8 cellular contexts compared by ENCODE assay signal in genomic region chr4:184815046-184815877, GRCh38. TPM values are rescaled to one million over a fixed set of nuclear protein-coding genes. Genes with fewer than 3 reads are reported as not detected.
DNase-seq lines count a peak whose midpoint lies in the region; ATAC-seq and TF ChIP-seq lines count a peak whose summit lies in the region.

No MANE protein-coding gene starts in this region.

- no peak overlapping the region for H3K27ac ChIP-seq in stomach smooth muscle (ENCODE audit: low read length)

- no peaks in the 10 kb centered on the region for H3K9me3 ChIP-seq in stomach smooth muscle (ENCODE audit: control insufficient read depth in 2 of 2, low read length in 2 of 2)

- no peak overlapping the region for H3K4me3 ChIP-seq in cardiac fibroblast (replicated peaks in 1 of 2; ENCODE audit: low read depth in 2 of 2, low read length in 2 of 2)
- H3K4me3 ChIP-seq in stomach smooth muscle (ENCODE audit: low read length in 2 of 2): peak overlapping the region in 1 of 2 donors; percentile 9

- ATAC-seq in GM19452 (IDR thresholded peaks at IDR 0.05; ENCODE audit: unreplicated experiment) (peak; percentile 70), HG03432 (IDR thresholded peaks at IDR 0.05; ENCODE audit: unreplicated experiment) (peak; percentile 78), left lobe of liver (peak; percentile 49)

- peak overlapping the region; percentile 8 to 42 for H3K9ac ChIP-seq in stomach smooth muscle (ENCODE audit: low read length in 2 of 2)

- peaks cover 10% of the 10 kb centered on the region for H3K4me1 ChIP-seq in stomach smooth muscle (ENCODE audit: control insufficient read depth, insufficient read depth, low read length)

- H3K36me3 ChIP-seq in stomach smooth muscle (ENCODE audit: control insufficient read depth in 2 of 2, insufficient read depth in 2 of 2, low read length in 2 of 2): no peaks in the 10 kb centered on the region

- DNase-seq in Daoy (ENCODE audit: low read depth): peak; percentile 53
- peak; percentile 87 for DNase-seq in NCI-H345 (lab: John Stamatoyannopoulos, UW)
- DNase-seq in cardiac fibroblast (ENCODE audit: low read depth in 2 of 2): peak; percentile 80 to 85
- DNase-seq in left lobe of liver (ENCODE audit: low spot score): peak; percentile 88
- DNase-seq in dedifferentiated amniotic fluid mesenchymal stem cell (ENCODE audit: extremely low spot score): no peak

- no peak for TF ChIP-seq CTCF in cardiac fibroblast (IDR thresholded peaks at IDR 0.05; ENCODE audit: low read depth, low read length)

- no peaks in the 10 kb centered on the region for H3K27me3 ChIP-seq in stomach smooth muscle (ENCODE audit: control insufficient read depth in 1 of 2, insufficient read depth in 2 of 2, low read length in 2 of 2)

RNA-seq across cellular contexts. Expression of gene ACSL1, which starts 10.5 kb away (rescaled TPM):
- 12.5 and 12.9 TPM in 2 replicates for total RNA-seq in Daoy (2014; rRNA removed; shearing (Covaris generic))
- total RNA-seq in left lobe of liver: 818 TPM

Comparison
In these comparisons a context has a peak if more than half of its experiments do, and no peak if none do; other contexts are left out.
1. RNA of gene ACSL1, which starts 10.5 kb away (total RNA-seq): 818 TPM in left lobe of liver (single experiment); 12.5 to 12.9 TPM in Daoy; every median in the first group is over 10 times any median in the second.
2. Peak in every context shown above with its lines, with median percentiles within 50 percentile points of each other: ATAC-seq.